ENCODE assay signal across 8 cellular contexts in genomic region chr6:35688605-35689322, GRCh38. TPM values are rescaled to one million over a fixed set of nuclear protein-coding genes. Genes with fewer than 3 reads are reported as not detected.
A peak's percentile ranks its signal among the peaks of the same experiment; 100 is the strongest.
DNase-seq lines count a peak whose midpoint lies in the region; ATAC-seq and TF ChIP-seq lines count a peak whose summit lies in the region.

Gene FKBP5 (minus strand): TSS chr6:35688915. CDS start chr6:35642824, 46,091 bp downstream.

- DNase-seq in AG20443 (ENCODE audit: low spot score) (peak; percentile 98), NCI-H748 treated with DMSO at 0.1 percent for 48 hours (lab: John Stamatoyannopoulos, UW) (peak; percentile 52), lung microvascular endothelial cell (ENCODE audit: low read depth in 2 of 2) (peak; percentile 93 to 95)
- DNase-seq in activated CD8-positive, alpha-beta memory T cell treated with anti-CD3 and anti-CD28 coated beads for 1 hour (ENCODE audit: extremely low read depth in 1 of 2, low read depth in 1 of 2), result peak; percentile 63 to 80
- DNase-seq in effector CD4-positive, alpha-beta T cell, result peak; percentile 81
- peak; percentile 76 to 92 (median 79) for DNase-seq in stimulated activated CD4-positive, alpha-beta T cell treated with anti-CD3 and anti-CD28 coated beads, TNF-alpha, amount 100 ng/mL, for 48 hours (ENCODE audit: low read depth in 3 of 3)

- in situ Hi-C loops in GM18951 (cut with MboI; ENCODE audit: low sequenced_read_pairs, unreplicated experiment), result no loop called here

- ATAC-seq in HG03175 (IDR thresholded peaks at IDR 0.05; ENCODE audit: unreplicated experiment), result peak; percentile 87

- TF ChIP-seq POLR2A in GM18951 (IDR thresholded peaks at IDR 0.05; ENCODE audit: extremely low read depth, insufficient read depth, insufficient read length), result peak; percentile 98

RNA-seq across cellular contexts. Expression of gene FKBP5, which starts in this region (rescaled TPM):
- total RNA-seq in lung microvascular endothelial cell, result 37.3 and 40.1 TPM in 2 replicates

Comparison
In these comparisons a context has a peak if more than half of its experiments do, and no peak if none do; other contexts are left out.
1. Peak in every context shown above with its lines: DNase-seq and ATAC-seq.